20 cellular contexts compared by ENCODE assay signal in the genomic region with DNA sequence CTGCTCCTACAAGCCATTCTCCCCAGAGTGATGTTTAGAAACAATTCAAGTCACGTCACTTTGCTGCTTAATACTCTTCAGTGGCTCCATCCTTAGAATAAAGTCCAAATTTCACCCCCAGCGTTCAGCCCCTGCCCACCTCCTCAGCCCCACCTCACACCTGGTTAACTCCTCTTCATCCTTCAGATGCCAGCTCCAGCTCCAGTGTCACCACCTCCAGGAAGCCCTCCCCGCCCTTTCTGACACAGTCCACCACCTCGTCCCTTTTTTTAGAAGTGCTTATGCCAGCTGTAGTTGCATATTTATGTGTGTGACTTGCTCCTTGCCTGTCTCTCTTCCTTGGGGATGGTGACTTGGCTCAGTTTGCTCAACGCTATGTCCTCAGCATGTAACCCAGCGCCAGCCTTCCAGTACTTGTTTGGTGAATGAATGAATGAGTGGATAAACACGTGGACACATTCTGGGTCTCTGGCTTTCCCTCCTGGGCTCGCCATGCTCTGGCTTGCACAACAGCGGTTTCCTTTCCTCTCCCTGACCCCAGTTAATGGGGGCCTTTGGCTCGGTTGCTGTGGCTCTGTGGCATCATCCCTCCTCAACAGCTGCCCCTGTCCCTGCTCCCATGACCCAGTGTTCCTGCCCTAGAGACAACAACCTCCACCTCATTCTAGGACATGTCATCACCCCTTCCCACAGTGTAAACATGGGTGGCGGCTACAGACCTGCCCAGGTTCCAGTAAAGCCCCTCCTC. TPM values are rescaled to one million over a fixed set of nuclear protein-coding genes. Genes with fewer than 3 reads are reported as not detected.
DNase-seq lines count a peak whose midpoint lies in the region; ATAC-seq and TF ChIP-seq lines count a peak whose summit lies in the region.
"Had no signal": no experiment of that assay in that cellular context is flagged by ENCODE, and none has a peak within 500 bp of the region (broad histone marks: within the 10 kb centered on the region; RNA-seq: fewer than 3 reads in every experiment).

No MANE protein-coding gene starts in this region.

- no peaks in the 10 kb centered on the region for H3K9me3 ChIP-seq in HEK293 (ENCODE audit: control insufficient read depth, insufficient read depth, low read depth, low read length)
- no peaks in the 10 kb centered on the region for H3K9me3 ChIP-seq in liver (ENCODE audit: control insufficient read depth in 4 of 4, low read length in 3 of 4)
- no peaks in the 10 kb centered on the region for H3K9me3 ChIP-seq in smooth muscle cell (replicated peaks; ENCODE audit: low read depth)
- H3K9me3 ChIP-seq: body of pancreas had no signal

- H3K27me3 Mint-ChIP-seq in activated T-helper 17 cell treated with anti-CD3 and anti-CD28 coated beads, Interleukin-2, amount 50 U/mL, for 72 hours: peaks cover 8% of the 10 kb centered on the region
- H3K27me3 Mint-ChIP-seq in chondrocyte (ENCODE audit: low read depth): no peaks in the 10 kb centered on the region

- H3F3A ChIP-seq in smooth muscle cell (ENCODE audit: low read depth): peaks cover 2% of the 10 kb centered on the region

- peak overlapping the region; percentile 70 for H3K27ac Mint-ChIP-seq in activated T-helper 17 cell treated with anti-CD3 and anti-CD28 coated beads, Interleukin-2, amount 50 U/mL, for 72 hours
- H3K27ac Mint-ChIP-seq in chondrocyte (ENCODE audit: unreplicated experiment): no peak overlapping the region
- H3K27ac Mint-ChIP-seq: activated naive CD4-positive, alpha-beta T cell treated with anti-CD3 and anti-CD28 coated beads, Interleukin-2, amount 10 ng/mL, durations not matched to agents 7 days and 5 days; HFFc6; T-helper 1 cell treated with Interleukin-12 subunit alpha and Interleukin-12 subunit beta and Interleukin-4 antibody, amounts not matched to agents 30 μg/mL and 1 μg/mL, for 36 hours had no signal

- H3K27me3 ChIP-seq in liver (ENCODE audit: control insufficient read depth in 4 of 4, insufficient read depth in 4 of 4, low read length in 3 of 4) (no peaks in the 10 kb centered on the region), smooth muscle cell (ENCODE audit: low read depth) (no peaks in the 10 kb centered on the region)
- H3K27me3 ChIP-seq: body of pancreas had no signal

- no peaks in the 10 kb centered on the region for H3K36me3 ChIP-seq in HEK293 (ENCODE audit: control insufficient read depth in 2 of 2, insufficient read depth in 1 of 2, low read length in 2 of 2)
- H3K36me3 ChIP-seq in liver (ENCODE audit: control insufficient read depth in 4 of 4, insufficient read depth in 3 of 4, low read depth in 1 of 4, low read length in 3 of 4): no peaks in the 10 kb centered on the region
- H3K36me3 ChIP-seq in smooth muscle cell (ENCODE audit: low read depth): no peaks in the 10 kb centered on the region

- WGBS in liver: 54% methylated on average over 11 of the region's 11 CpGs
- 64% methylated on average over 11 of the region's 11 CpGs for WGBS in smooth muscle cell (ENCODE audit: low lambda C conversion rate)

- no peaks in the 10 kb centered on the region for H3K36me3 Mint-ChIP-seq in activated T-helper 17 cell treated with anti-CD3 and anti-CD28 coated beads, Interleukin-2, amount 50 U/mL, for 72 hours (ENCODE audit: low read depth)
- no peaks in the 10 kb centered on the region for H3K36me3 Mint-ChIP-seq in chondrocyte (ENCODE audit: low read depth)
- H3K36me3 Mint-ChIP-seq: activated naive CD4-positive, alpha-beta T cell treated with anti-CD3 and anti-CD28 coated beads, Interleukin-2, amount 10 ng/mL, durations not matched to agents 7 days and 5 days had no signal

- H3K79me2 ChIP-seq in smooth muscle cell (ENCODE audit: low read depth): no peaks in the 10 kb centered on the region

- H3K4me1 ChIP-seq in HEK293 (ENCODE audit: control insufficient read depth, insufficient read depth, low read length) (peaks cover 19% of the 10 kb centered on the region), liver (ENCODE audit: control insufficient read depth in 4 of 4, insufficient read depth in 4 of 4, low read length in 3 of 4) (peaks cover 0 to 34% (median 18%) of the 10 kb centered on the region in 4 donors), smooth muscle cell (ENCODE audit: low read depth) (peaks cover 50% of the 10 kb centered on the region)
- H3K4me1 ChIP-seq: body of pancreas had no signal

- no peaks in the 10 kb centered on the region for H3K4me1 Mint-ChIP-seq in activated T-helper 17 cell treated with anti-CD3 and anti-CD28 coated beads, Interleukin-2, amount 50 U/mL, for 72 hours
- peaks cover 29% of the 10 kb centered on the region for H3K4me1 Mint-ChIP-seq in chondrocyte (ENCODE audit: low read depth)
- H3K4me1 Mint-ChIP-seq: activated naive CD4-positive, alpha-beta T cell treated with anti-CD3 and anti-CD28 coated beads, Interleukin-2, amount 10 ng/mL, durations not matched to agents 7 days and 5 days had no signal

- DNase-seq in smooth muscle cell (lab: John Stamatoyannopoulos, UW; ENCODE audit: unreplicated experiment) (no peak), Right ventricle myocardium inferior (ENCODE audit: missing footprints) (no peak), chondrocyte (ENCODE audit: low spot score) (no peak), NCI-H1436 (lab: John Stamatoyannopoulos, UW) (no peak)
- no peak for DNase-seq in stimulated activated CD4-positive, alpha-beta T cell treated with anti-CD3 and anti-CD28 coated beads, Interleukin-4, amount 100 ng/mL, for 1 hour
- DNase-seq: activated CD8-positive, alpha-beta memory T cell treated with anti-CD3 and anti-CD28 coated beads, Interleukin-2, amount 50 U/mL, for 4 hours; activated naive CD4-positive, alpha-beta T cell treated with anti-CD3 and anti-CD28 coated beads, Interleukin-2, amount 10 ng/mL, durations not matched to agents 7 days and 5 days; NCI-H1092 treated with DMSO at 0.1 percent for 48 hours; NCI-H774; occipital lobe; small intestine; stimulated activated naive CD4-positive, alpha-beta T cell treated with Interleukin-2 at 50 U/mL for 16 hours had no signal

- H3K9ac ChIP-seq in liver (ENCODE audit: low read depth in 1 of 2, low read length in 2 of 2) (no peak overlapping the region), smooth muscle cell (ENCODE audit: low read depth) (no peak overlapping the region)

- no peak for TF ChIP-seq RAD21 in liver (IDR thresholded peaks at IDR 0.05)

- H3K27ac ChIP-seq in HEK293 (ENCODE audit: extremely low read depth, low read depth, low read length): no peak overlapping the region
- peak overlapping the region; percentile 16 to 37 for H3K27ac ChIP-seq in liver (ENCODE audit: low read depth in 1 of 2, low read length in 2 of 2)
- no peak overlapping the region for H3K27ac ChIP-seq in smooth muscle cell (ENCODE audit: low read depth)
- H3K27ac ChIP-seq: body of pancreas had no signal

- H3K9me3 Mint-ChIP-seq in activated T-helper 17 cell treated with anti-CD3 and anti-CD28 coated beads, Interleukin-2, amount 50 U/mL, for 72 hours: no peaks in the 10 kb centered on the region
- no peaks in the 10 kb centered on the region for H3K9me3 Mint-ChIP-seq in chondrocyte (ENCODE audit: low read depth)
- H3K9me3 Mint-ChIP-seq: activated naive CD4-positive, alpha-beta T cell treated with anti-CD3 and anti-CD28 coated beads, Interleukin-2, amount 10 ng/mL, durations not matched to agents 7 days and 5 days; HFFc6; T-helper 1 cell treated with Interleukin-12 subunit alpha and Interleukin-12 subunit beta and Interleukin-4 antibody, amounts not matched to agents 30 μg/mL and 1 μg/mL, for 36 hours had no signal

- no peak for ATAC-seq in activated T-helper 17 cell treated with anti-CD3 and anti-CD28 coated beads, Interleukin-2, amount 50 U/mL, for 72 hours (replicated peaks)
- no peak for ATAC-seq in Right ventricle myocardium inferior
- ATAC-seq: activated CD4-positive, CD25-positive, alpha-beta regulatory T cell treated with anti-CD3 and anti-CD28 coated beads, Interleukin-2, amount 50 U/mL, for 24 hours had no signal

- H3K4me3 ChIP-seq in HEK293 (ENCODE audit: low read depth, low read length): no peak overlapping the region
- H3K4me3 ChIP-seq in liver (ENCODE audit: low read depth in 1 of 3, low read length in 3 of 3): no peak overlapping the region
- no peak overlapping the region for H3K4me3 ChIP-seq in smooth muscle cell
- H3K4me3 ChIP-seq: body of pancreas had no signal

- CTCF ChIA-PET in HEK293 (lab: Yijun Ruan, JAX): interaction anchor here (0.8 to 1.5 kb wide), 6 partner anchors 11 to 167 kb away, joined by 3 to 6 read pairs (median 3); no protein-coding TSS in a partner anchor

- intact Hi-C loops in Right ventricle myocardium inferior (cut with DNase I): no loop called here

- H4K20me1 ChIP-seq in smooth muscle cell (ENCODE audit: low read depth): no peaks in the 10 kb centered on the region

- H3K4me3 Mint-ChIP-seq in activated T-helper 17 cell treated with anti-CD3 and anti-CD28 coated beads, Interleukin-2, amount 50 U/mL, for 72 hours: no peak overlapping the region
- no peak overlapping the region for H3K4me3 Mint-ChIP-seq in chondrocyte (ENCODE audit: unreplicated experiment)
- H3K4me3 Mint-ChIP-seq: activated naive CD4-positive, alpha-beta T cell treated with anti-CD3 and anti-CD28 coated beads, Interleukin-2, amount 10 ng/mL, durations not matched to agents 7 days and 5 days; HFFc6; T-helper 1 cell treated with Interleukin-12 subunit alpha and Interleukin-12 subunit beta and Interleukin-4 antibody, amounts not matched to agents 30 μg/mL and 1 μg/mL, for 36 hours had no signal

- POLR2A ChIA-PET in HEK293 (lab: Yijun Ruan, JAX): interaction anchor here (0.7 kb wide), 1 partner anchor 8 kb away, joined by 3 read pairs; no protein-coding TSS in a partner anchor

- H3K4me2 ChIP-seq in smooth muscle cell: peak overlapping the region; percentile 58

- TF ChIP-seq CTCF in HEK293 (tag by site-specific recombination; IDR thresholded peaks at IDR 0.05): no peak
- no peak for TF ChIP-seq CTCF in liver (IDR thresholded peaks at IDR 0.05; ENCODE audit: low read depth, low read length, missing input control)
- no peak for TF ChIP-seq CTCF in smooth muscle cell (IDR thresholded peaks at IDR 0.05; ENCODE audit: borderline replicate concordance, insufficient read depth, poor library complexity, severe bottlenecking)
- TF ChIP-seq CTCF in chondrocyte (IDR thresholded peaks at IDR 0.05): no peak

- no peak overlapping the region for H2AFZ ChIP-seq in smooth muscle cell (ENCODE audit: low read depth)

RNA-seq across cellular contexts. Expression of gene IP6K3, which starts 3.7 kb away (rescaled TPM):
- not detected for total RNA-seq in activated T-helper 17 cell treated with anti-CD3 and anti-CD28 coated beads, Interleukin-2, amount 50 U/mL, for 72 hours
- total RNA-seq in liver: 10 to 100 TPM in 1 of 2 donors, 1 to 10 TPM in 1; 7.0 to 12.9 TPM
- polyA plus RNA-seq in liver: 1 to 10 TPM; 1.5 to 6.4 TPM
- 2.2 and 2.6 TPM in 2 replicates for total RNA-seq in smooth muscle cell
- 3.7 and 5.6 TPM in 2 replicates for polyA plus RNA-seq in smooth muscle cell
- total RNA-seq in Right ventricle myocardium inferior: 47.6 TPM
- 6.1 to 9.0 TPM (median 6.5 TPM) in 3 replicates for total RNA-seq in chondrocyte
- total RNA-seq: body of pancreas, occipital lobe had no signal

RNA-seq across cellular contexts. Expression of gene LEMD2, which starts 38.5 kb away (rescaled TPM):
- total RNA-seq in activated T-helper 17 cell treated with anti-CD3 and anti-CD28 coated beads, Interleukin-2, amount 50 U/mL, for 72 hours: 10 to 100 TPM; 51.0 to 54.3 TPM
- total RNA-seq in liver (10 to 100 TPM; 14.2 to 23.1 TPM), smooth muscle cell (48.8 and 52.4 TPM in 2 replicates), Right ventricle myocardium inferior (23.2 TPM), chondrocyte (57.3 to 61.6 TPM (median 60.1 TPM) in 3 replicates)
- polyA plus RNA-seq in liver (10 to 100 TPM in 1 of 2 donors, 1 to 10 TPM in 1; 6.5 to 19.0 TPM), smooth muscle cell (87.3 and 91.6 TPM in 2 replicates)

RNA-seq across cellular contexts. Expression of gene UQCC2, which starts 38.9 kb away (rescaled TPM):
- total RNA-seq in activated T-helper 17 cell treated with anti-CD3 and anti-CD28 coated beads, Interleukin-2, amount 50 U/mL, for 72 hours: 100 to 1,000 TPM in 1 of 2 donors, 10 to 100 TPM in 1; 65.5 to 112 TPM
- total RNA-seq in liver (1 to 10 TPM; 6.8 to 8.3 TPM), smooth muscle cell (29.9 and 67.3 TPM in 2 replicates), Right ventricle myocardium inferior (215 TPM), chondrocyte (64.5 to 80.2 TPM (median 67.6 TPM) in 3 replicates)
- polyA plus RNA-seq in liver (10 to 100 TPM; 36.5 to 75.9 TPM), smooth muscle cell (204 and 208 TPM in 2 replicates)

RNA-seq across cellular contexts. Expression of gene MLN, which starts 53.4 kb away (rescaled TPM):
- total RNA-seq in activated T-helper 17 cell treated with anti-CD3 and anti-CD28 coated beads, Interleukin-2, amount 50 U/mL, for 72 hours: not detected
- total RNA-seq in liver (not detected), smooth muscle cell (not detected in 2 replicates), Right ventricle myocardium inferior (not detected), chondrocyte (not detected in 3 replicates)
- polyA plus RNA-seq in liver (not detected), smooth muscle cell (not detected in 2 replicates)
- total RNA-seq: body of pancreas, HFFc6, occipital lobe, urinary bladder had no signal
- polyA plus RNA-seq: urinary bladder had no signal

Comparison
In these comparisons a context has a peak if more than half of its experiments do, and no peak if none do; other contexts are left out.
1. H3K27ac ChIP-seq: peak in liver (2 of 2); none in HEK293 (single experiment) and smooth muscle cell (single experiment).